Comparison of ENCODE assay signal across 22 cellular contexts in genomic region chr12:39647383-39647782, GRCh38. TPM values are rescaled to one million over a fixed set of nuclear protein-coding genes. Genes with fewer than 3 reads are reported as not detected.
DNase-seq lines count a peak whose midpoint lies in the region; ATAC-seq, FAIRE-seq and TF ChIP-seq lines count a peak whose summit lies in the region.
"Had no signal": no experiment of that assay in that cellular context is flagged by ENCODE, and none has a peak within 500 bp of the region (broad histone marks: within the 10 kb centered on the region; RNA-seq: fewer than 3 reads in every experiment).

No MANE protein-coding gene starts in this region.

- H3K9me3 ChIP-seq in right lobe of liver: no peaks in the 10 kb centered on the region
- no peaks in the 10 kb centered on the region for H3K9me3 ChIP-seq in HepG2 (ENCODE audit: low read length)
- no peaks in the 10 kb centered on the region for H3K9me3 ChIP-seq in HEK293 (ENCODE audit: control insufficient read depth, insufficient read depth, low read depth, low read length)
- H3K9me3 ChIP-seq: BE2C; BLaER1 treated with 17β-estradiol and CSF1 and Interleukin-3, amounts not matched to agents 10 nM and 100 nM had no signal

- ATAC-seq in right lobe of liver: peak; percentile 18 to 57 (median 41)
- ATAC-seq in HepG2: no peak
- ATAC-seq in left lobe of liver: peak; percentile 53
- ATAC-seq in GM18870 (IDR thresholded peaks at IDR 0.05; ENCODE audit: unreplicated experiment): no peak

- in situ Hi-C loops in HepG2 (cut with HindIII; ENCODE audit: extremely low pct_ligation_motif_present, low pct_unique_long_range_greater_than_20kb): no loop called here

- no peak for TF ChIP-seq EP300 in HepG2 (IDR thresholded peaks at IDR 0.05; ENCODE audit: low read depth in 2 of 2, low read length in 2 of 2)
- TF ChIP-seq EP300 in HepG2 (CRISPR knock-in tag; IDR thresholded peaks at IDR 0.05; ENCODE audit: borderline replicate concordance): no peak

- TF ChIP-seq RAD21 in HepG2 (CRISPR knock-in tag; IDR thresholded peaks at IDR 0.05): no peak

- POLR2A ChIA-PET in HepG2 (lab: Yijun Ruan, JAX) (no interaction called here), HEK293 (lab: Yijun Ruan, JAX) (no interaction called here)

- H3K4me1 ChIP-seq in right lobe of liver (peaks cover 0 to 14% (median 2%) of the 10 kb centered on the region in 4 donors), HepG2 (ENCODE audit: insufficient read depth, low read length) (no peaks in the 10 kb centered on the region), HEK293 (ENCODE audit: control insufficient read depth, insufficient read depth, low read length) (no peaks in the 10 kb centered on the region; the same call in 1 of the 2 replicates)
- H3K4me1 ChIP-seq: BE2C; BLaER1 treated with 17β-estradiol and CSF1 and Interleukin-3, amounts not matched to agents 10 nM and 100 nM had no signal

- H3K4me3 ChIP-seq in right lobe of liver: no peak overlapping the region
- H3K4me3 ChIP-seq in HepG2 (replicated peaks in 1 of 3; ENCODE audit: insufficient read depth in 1 of 3, low read depth in 2 of 3, low read length in 3 of 3): no peak overlapping the region
- no peak overlapping the region for H3K4me3 ChIP-seq in HEK293 (ENCODE audit: low read depth, low read length)
- H3K4me3 ChIP-seq: BLaER1 treated with 17β-estradiol and CSF1 and Interleukin-3, amounts not matched to agents 10 nM and 100 nM had no signal

- DNase-seq in right lobe of liver: no peak
- DNase-seq in HepG2 (ENCODE audit: low spot score): no peak
- no peak for DNase-seq in left lobe of liver (ENCODE audit: low spot score)
- no peak for DNase-seq in activated CD4-positive, alpha-beta T cell treated with anti-CD3 and anti-CD28 coated beads for 1 hour
- DNase-seq: ACHN; AML-193; BE2C; CD4-positive, alpha-beta T cell; CD8-positive, alpha-beta memory T cell; DMS 273 treated with DMSO at 0.1 percent for 48 hours; DMS79 treated with DMSO at 0.1 percent for 48 hours; GF-D8; GOT3; H7; HCEC 1CT had no signal

- TF ChIP-seq CTCF in right lobe of liver (IDR thresholded peaks at IDR 0.05): no peak
- no peak for TF ChIP-seq CTCF in HepG2 (CRISPR knock-in tag; IDR thresholded peaks at IDR 0.05)
- no peak for TF ChIP-seq CTCF in HEK293 (tag by site-specific recombination; IDR thresholded peaks at IDR 0.05)

- TF ChIP-seq POLR2A in right lobe of liver (IDR thresholded peaks at IDR 0.05) (no peak), HepG2 (IDR thresholded peaks at IDR 0.05; ENCODE audit: insufficient read depth in 1 of 2, low read depth in 2 of 2, low read length in 2 of 2) (no peak)

- H3K36me3 ChIP-seq in right lobe of liver (no peaks in the 10 kb centered on the region), HepG2 (replicated peaks in 1 of 2; ENCODE audit: control insufficient read depth in 1 of 2, insufficient read depth in 2 of 2, low read length in 2 of 2) (no peaks in the 10 kb centered on the region), HEK293 (ENCODE audit: control insufficient read depth in 2 of 2, insufficient read depth in 1 of 2, low read length in 2 of 2) (no peaks in the 10 kb centered on the region)
- H3K36me3 ChIP-seq: BE2C; BLaER1 treated with 17β-estradiol and CSF1 and Interleukin-3, amounts not matched to agents 10 nM and 100 nM had no signal

- H4K20me1 ChIP-seq in HepG2 (ENCODE audit: insufficient read depth, low read length): no peaks in the 10 kb centered on the region
- H4K20me1 ChIP-seq: BLaER1 treated with 17β-estradiol and CSF1 and Interleukin-3, amounts not matched to agents 10 nM and 100 nM had no signal

- no peak overlapping the region for H3K4me2 ChIP-seq in HepG2 (ENCODE audit: low read depth, low read length)
- H3K4me2 ChIP-seq: BLaER1 treated with 17β-estradiol and CSF1 and Interleukin-3, amounts not matched to agents 10 nM and 100 nM had no signal

- no peaks in the 10 kb centered on the region for H3K79me2 ChIP-seq in HepG2 (ENCODE audit: insufficient read depth, low read length)

- H2AFZ ChIP-seq in HepG2 (ENCODE audit: low read length): no peak overlapping the region

- H3K9ac ChIP-seq in HepG2 (ENCODE audit: insufficient read depth, low read depth, low read length): no peak overlapping the region
- H3K9ac ChIP-seq: BLaER1 treated with 17β-estradiol and CSF1 and Interleukin-3, amounts not matched to agents 10 nM and 100 nM had no signal

- CTCF ChIA-PET in HepG2 (lab: Yijun Ruan, JAX; ENCODE audit: low intra/inter-chr PET ratio, low total read pairs) (no interaction called here), HEK293 (lab: Yijun Ruan, JAX) (no interaction called here)

- no peaks in the 10 kb centered on the region for H3K27me3 ChIP-seq in right lobe of liver
- no peaks in the 10 kb centered on the region; a peak in 1 of 5 replicates for H3K27me3 ChIP-seq in HepG2 (ENCODE audit: control insufficient read depth in 1 of 2, insufficient read depth in 2 of 2, low read length in 2 of 2)
- H3K27me3 ChIP-seq: BE2C; BLaER1 treated with 17β-estradiol and CSF1 and Interleukin-3, amounts not matched to agents 10 nM and 100 nM had no signal

- H3K27ac ChIP-seq in right lobe of liver (no peak overlapping the region), HepG2 (ENCODE audit: extremely low read length, insufficient read depth, low read length) (no peak overlapping the region), HEK293 (ENCODE audit: extremely low read depth, low read depth, low read length) (no peak overlapping the region)
- H3K27ac ChIP-seq: 22Rv1; BLaER1 treated with 17β-estradiol and CSF1 and Interleukin-3, amounts not matched to agents 10 nM and 100 nM had no signal

- BruUV-seq in HepG2 (replicated peaks; lab: Mats Ljungman, UMichigan): no TSS peak

- FAIRE-seq in HepG2 (lab: Jason Lieb, UNC): no peak
- FAIRE-seq: D721Med had no signal

- intact Hi-C loops in right lobe of liver (cut with DNase I): no loop called here
- intact Hi-C loops in HepG2 (cut with micrococcal nuclease; ENCODE audit: unreplicated experiment): no loop called here

TF ChIP-seq in HepG2, 621 proteins besides CTCF, POLR2A, EP300 and RAD21 (continues in another document):
- TF ChIP-seq HOXA3 (CRISPR knock-in tag; IDR thresholded peaks at IDR 0.05): no peak
- TF ChIP-seq ZNF572 (CRISPR knock-in tag; IDR thresholded peaks at IDR 0.05): no peak
- no peak for TF ChIP-seq CREM (IDR thresholded peaks at IDR 0.05)
- TF ChIP-seq CREM (CRISPR knock-in tag; IDR thresholded peaks at IDR 0.05): no peak
- no peak for TF ChIP-seq SKI (IDR thresholded peaks at IDR 0.05; ENCODE audit: partially characterized antibody)
- TF ChIP-seq ZNF292 (CRISPR knock-in tag; IDR thresholded peaks at IDR 0.05; ENCODE audit: borderline replicate concordance, low read depth): no peak
- no peak for TF ChIP-seq KLF11 (CRISPR knock-in tag; IDR thresholded peaks at IDR 0.05)

TF ChIP-seq in HEK293, 187 proteins besides CTCF, POLR2A, EP300 and RAD21:
- TF ChIP-seq ZNF155 (tag by site-specific recombination; IDR thresholded peaks at IDR 0.05): no peak
- no peak for TF ChIP-seq ZNF169 (tag by site-specific recombination; IDR thresholded peaks at IDR 0.05)
- peak; percentile 26; the same call in 1 of the 2 replicates for TF ChIP-seq PRDM1 (tag by site-specific recombination; IDR thresholded peaks at IDR 0.05)
- no peak for TF ChIP-seq ZEB2 (tag by site-specific recombination; IDR thresholded peaks at IDR 0.05)
- TF ChIP-seq, protein P1, sequence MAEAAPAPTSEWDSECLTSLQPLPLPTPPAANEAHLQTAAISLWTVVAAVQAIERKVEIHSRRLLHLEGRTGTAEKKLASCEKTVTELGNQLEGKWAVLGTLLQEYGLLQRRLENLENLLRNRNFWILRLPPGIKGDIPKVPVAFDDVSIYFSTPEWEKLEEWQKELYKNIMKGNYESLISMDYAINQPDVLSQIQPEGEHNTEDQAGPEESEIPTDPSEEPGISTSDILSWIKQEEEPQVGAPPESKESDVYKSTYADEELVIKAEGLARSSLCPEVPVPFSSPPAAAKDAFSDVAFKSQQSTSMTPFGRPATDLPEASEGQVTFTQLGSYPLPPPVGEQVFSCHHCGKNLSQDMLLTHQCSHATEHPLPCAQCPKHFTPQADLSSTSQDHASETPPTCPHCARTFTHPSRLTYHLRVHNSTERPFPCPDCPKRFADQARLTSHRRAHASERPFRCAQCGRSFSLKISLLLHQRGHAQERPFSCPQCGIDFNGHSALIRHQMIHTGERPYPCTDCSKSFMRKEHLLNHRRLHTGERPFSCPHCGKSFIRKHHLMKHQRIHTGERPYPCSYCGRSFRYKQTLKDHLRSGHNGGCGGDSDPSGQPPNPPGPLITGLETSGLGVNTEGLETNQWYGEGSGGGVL (tag by site-specific recombination; IDR thresholded peaks at IDR 0.05): no peak
- no peak for TF ChIP-seq ZNF514 (tag by site-specific recombination; IDR thresholded peaks at IDR 0.05)
- no peak for TF ChIP-seq BCL11A (tag by site-specific recombination; IDR thresholded peaks at IDR 0.05; ENCODE audit: low read depth)

RNA-seq across cellular contexts. Expression of gene ABCD2, which starts 27.8 kb away (rescaled TPM):
- total RNA-seq in right lobe of liver: under 1 TPM in 4 of 6 experiments, not detected in 2; 0.05 to 0.25 (median 0.09) TPM
- not detected in 2 replicates for total RNA-seq in HepG2 (2016; rRNA removed; fragmentation: Illumina TruSeq; extraction: Trizol)
- total RNA-seq in HepG2 (2016; cell fraction: cytosol; rRNA removed; fragmentation: Illumina TruSeq; extraction: Trizol; ENCODE audit: low read depth): not detected in 2 replicates
- total RNA-seq in HepG2 (2016; cell fraction: insoluble cytoplasmic fraction; rRNA removed; fragmentation: Illumina TruSeq; extraction: Trizol): not detected in 2 replicates
- total RNA-seq in HepG2 (2016; cell fraction: membrane; rRNA removed; fragmentation: Illumina TruSeq; extraction: Trizol): not detected in 2 replicates
- total RNA-seq in HepG2 (2016; cell fraction: nucleus; rRNA removed; fragmentation: Illumina TruSeq; extraction: Trizol): not detected in 2 replicates
- polyA plus RNA-seq in HepG2 (2011; rRNA removed): not detected in 2 replicates
- not detected in 2 replicates for polyA plus RNA-seq in HepG2 (2011; cell fraction: cytosol; rRNA removed)
- not detected in 2 replicates for polyA plus RNA-seq in HepG2 (2011; cell fraction: nucleus; rRNA removed)
- not detected in 2 replicates for polyA plus RNA-seq in HepG2 (2012)
- not detected in 2 replicates for polyA plus RNA-seq in HepG2 (2016; cell fraction: cytosol; fragmentation: Illumina TruSeq; extraction: Trizol; ENCODE audit: low read depth)
- polyA plus RNA-seq in HepG2 (2016; cell fraction: insoluble cytoplasmic fraction; fragmentation: Illumina TruSeq; extraction: Trizol; ENCODE audit: low read depth): not detected in 2 replicates
- not detected in 2 replicates for polyA plus RNA-seq in HepG2 (2016; cell fraction: membrane; fragmentation: Illumina TruSeq; extraction: Trizol; ENCODE audit: low read depth)
- polyA plus RNA-seq in HepG2 (2016; cell fraction: nucleus; fragmentation: Illumina TruSeq; extraction: Trizol; ENCODE audit: insufficient read depth, low read depth): not detected in 2 replicates
- not detected in 2 replicates for polyA minus RNA-seq in HepG2 (2011; rRNA and poly(A)+ RNA removed; ENCODE audit: low replicate concordance)
- not detected in 2 replicates for polyA minus RNA-seq in HepG2 (2011; cell fraction: cytosol; rRNA and poly(A)+ RNA removed)
- polyA minus RNA-seq in HepG2 (2011; cell fraction: nucleus; rRNA and poly(A)+ RNA removed): not detected in 2 replicates
- total RNA-seq in left lobe of liver: 0.03 TPM
- total RNA-seq: G401, H7 had no signal
- polyA plus RNA-seq: CD14-positive monocyte had no signal

Comparison
In these comparisons a context has a peak if more than half of its experiments do, and no peak if none do; other contexts are left out.
1. ATAC-seq: peak in right lobe of liver (4 of 4) and left lobe of liver (single experiment); none in HepG2 (single experiment) and GM18870 (single experiment).